In the genomic region with DNA sequence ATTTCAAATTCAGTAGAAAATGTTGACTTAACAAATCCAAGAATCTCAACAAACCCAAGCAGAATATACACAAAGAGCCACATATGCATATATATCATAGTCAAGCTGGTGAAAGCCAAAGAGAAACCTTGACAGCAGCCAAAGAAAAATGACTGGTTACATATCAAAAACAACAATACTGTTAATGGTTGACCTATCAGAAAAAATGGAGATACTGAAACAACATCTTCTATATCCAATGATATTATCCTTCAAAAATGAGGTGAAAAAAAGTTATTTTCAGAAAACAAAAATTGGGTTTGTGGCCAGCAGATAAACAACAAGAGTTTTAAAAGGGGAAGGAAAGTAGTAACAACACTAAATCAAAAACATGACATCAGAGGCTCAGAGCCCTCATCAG, we compare ENCODE assay signal across 28 cellular contexts.
"Had no signal": no experiment of that assay in that cellular context is flagged by ENCODE, and none has a peak within 500 bp of the region (broad histone marks: within the 10 kb centered on the region; RNA-seq: fewer than 3 reads in every experiment).

No MANE protein-coding gene starts in this region.

- H3K4me3 Mint-ChIP-seq: mesothelial cell of epicardium; nephron; stimulated activated naive CD8-positive, alpha-beta T cell treated with anti-CD3 and anti-CD28 coated beads, Interleukin-15, amount 100 ng/mL, for 72 hours had no signal

- FAIRE-seq: astrocyte, colon, frontal cortex had no signal

- H3K4me1 ChIP-seq: uterus had no signal

- ATAC-seq: left lung; psoas muscle; stimulated activated naive CD8-positive, alpha-beta T cell treated with anti-CD3 and anti-CD28 coated beads, Interleukin-15, amount 100 ng/mL, for 72 hours had no signal

- H3K27ac ChIP-seq: esophagus muscularis mucosa, left lung, neutrophil, ovary, psoas muscle, right atrium auricular region, suprapubic skin, transverse colon, uterus had no signal

- H3K27ac Mint-ChIP-seq: mesothelial cell of epicardium, nephron had no signal

- H3K9me3 ChIP-seq: esophagus muscularis mucosa, neutrophil, ovary, psoas muscle, transverse colon, uterus had no signal

- H3K4me1 Mint-ChIP-seq: mesothelial cell of epicardium, nephron had no signal

- DNase-seq: activated CD4-positive, alpha-beta T cell treated with anti-CD3 and anti-CD28 coated beads for 48 hours; activated CD8-positive, alpha-beta memory T cell treated with anti-CD3 and anti-CD28 coated beads, Interleukin-2, amount 50 U/mL, for 4 hours; activated gamma-delta T cell; activated naive CD4-positive, alpha-beta T cell treated with anti-CD3 and anti-CD28 coated beads, Interleukin-2, amount 50 U/mL, for 16 hours; effector memory CD4-positive, alpha-beta T cell; glutamatergic neuron; hippocampal formation; kidney glomerular epithelial cell; left lung; ovary; psoas muscle; stimulated activated CD4-positive, alpha-beta T cell treated with anti-CD3 and anti-CD28 coated beads, Interleukin-12 subunit alpha, Interleukin-12 subunit beta, amount 100 ng/mL, for 4 hours; stimulated activated CD4-positive, alpha-beta T cell treated with anti-CD3 and anti-CD28 coated beads, Interleukin-4, amount 100 ng/mL, for 4 hours; stimulated activated naive CD8-positive, alpha-beta T cell treated with anti-CD3 and anti-CD28 coated beads, Interleukin-15, amount 100 ng/mL, for 72 hours; T-helper 1 cell; transverse colon; uterus had no signal

- H3K27me3 Mint-ChIP-seq: central memory CD8-positive, alpha-beta T cell; stimulated activated naive CD8-positive, alpha-beta T cell treated with anti-CD3 and anti-CD28 coated beads, Interleukin-15, amount 100 ng/mL, for 72 hours had no signal

- H3K4me3 ChIP-seq: esophagus muscularis mucosa, left lung, lung, ovary, psoas muscle, right atrium auricular region, suprapubic skin, transverse colon, uterus had no signal

- H3K27me3 ChIP-seq: esophagus muscularis mucosa, left lung, neutrophil, ovary, right atrium auricular region, suprapubic skin, transverse colon, uterus had no signal

- H3K36me3 ChIP-seq: neutrophil, ovary, right atrium auricular region, transverse colon, uterus had no signal
